In the genomic region with DNA sequence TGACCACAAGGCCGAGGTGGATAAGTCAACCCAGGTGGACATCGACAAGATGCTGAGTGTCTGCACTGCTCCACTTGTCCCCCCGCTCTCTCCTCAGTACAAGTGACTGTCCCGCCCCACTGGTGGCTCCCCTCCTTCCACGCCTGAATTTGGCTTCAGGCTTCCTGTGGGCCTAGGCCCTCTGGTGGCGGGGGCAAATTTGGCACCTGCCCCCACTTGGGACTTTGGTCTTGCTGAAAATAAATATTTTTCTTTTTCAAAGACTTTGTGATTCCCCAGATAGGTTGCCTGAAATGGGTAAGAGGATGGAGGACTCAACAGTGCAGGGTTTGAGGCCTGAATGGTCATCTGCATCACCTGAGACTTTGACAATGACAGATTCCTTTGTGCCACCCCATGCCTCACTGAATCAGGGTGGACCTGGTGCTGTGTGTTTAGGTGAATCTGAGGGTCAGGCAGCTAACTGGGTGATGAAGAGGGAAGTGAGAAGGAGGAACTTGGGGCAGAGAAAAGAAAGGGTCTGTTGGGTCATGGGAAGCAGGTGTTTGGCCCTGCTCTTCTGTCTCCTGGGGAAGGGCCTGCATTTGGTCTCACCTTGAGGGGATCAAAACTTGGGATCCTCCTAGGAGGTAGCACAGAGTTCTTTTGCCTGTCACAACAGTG, we compare ENCODE assay signal across 8 cellular contexts. TPM values are rescaled to one million over a fixed set of nuclear protein-coding genes. Genes with fewer than 3 reads are reported as not detected.
DNase-seq lines count a peak whose midpoint lies in the region; ATAC-seq, FAIRE-seq and TF ChIP-seq lines count a peak whose summit lies in the region.

No MANE protein-coding gene starts in this region.

- H3K4me3 Mint-ChIP-seq in CD8-positive, alpha-beta memory T cell, result peak overlapping the region in 5 of 7 donors; percentile 9 to 64 (median 29)
- no peak overlapping the region for H3K4me3 Mint-ChIP-seq in HFFc6
- H3K4me3 Mint-ChIP-seq in natural killer cell treated with Interleukin-12 subunit alpha and Interleukin-12 subunit beta and Interleukin-15 and Interleukin-18, amount 100 ng/mL, for 72 hours, result no peak overlapping the region
- no peak overlapping the region for H3K4me3 Mint-ChIP-seq in activated T-helper 17 cell treated with anti-CD3 and anti-CD28 coated beads, Interleukin-2, amount 50 U/mL, for 72 hours

- no peaks in the 10 kb centered on the region for H3K36me3 ChIP-seq in CD8-positive, alpha-beta memory T cell (ENCODE audit: insufficient read depth, low read length)
- no peaks in the 10 kb centered on the region for H3K36me3 ChIP-seq in GM12878 (ENCODE audit: control insufficient read depth in 2 of 2, insufficient read depth in 2 of 2, low read length in 1 of 2)

- peak overlapping the region in 5 of 8 donors; percentile 22 to 88 (median 45) for H3K27ac Mint-ChIP-seq in CD8-positive, alpha-beta memory T cell
- H3K27ac Mint-ChIP-seq in HFFc6, result no peak overlapping the region
- no peak overlapping the region for H3K27ac Mint-ChIP-seq in natural killer cell treated with Interleukin-12 subunit alpha and Interleukin-12 subunit beta and Interleukin-15 and Interleukin-18, amount 100 ng/mL, for 72 hours
- H3K27ac Mint-ChIP-seq in activated T-helper 17 cell treated with anti-CD3 and anti-CD28 coated beads, Interleukin-2, amount 50 U/mL, for 72 hours, result no peak overlapping the region

- no peak for ATAC-seq in GM12878
- ATAC-seq in natural killer cell treated with Interleukin-12 subunit alpha and Interleukin-12 subunit beta and Interleukin-15 and Interleukin-18, amount 100 ng/mL, for 72 hours, result no peak
- no peak for ATAC-seq in left colon
- no peak for ATAC-seq in GM18867 (IDR thresholded peaks at IDR 0.05; ENCODE audit: unreplicated experiment)
- no peak for ATAC-seq in activated T-helper 17 cell treated with anti-CD3 and anti-CD28 coated beads, Interleukin-2, amount 50 U/mL, for 72 hours (replicated peaks)

- 0 out of 2 replicates have a peak, but pooled peaks have one; percentile 10 for TF ChIP-seq RAD21 in GM12878 (IDR thresholded peaks at IDR 0.05; ENCODE audit: insufficient read depth, low read depth, low read length)

- H3K4me1 ChIP-seq in CD8-positive, alpha-beta memory T cell (ENCODE audit: insufficient read depth, low read length), result peaks cover 17% of the 10 kb centered on the region
- peaks cover 36% of the 10 kb centered on the region for H3K4me1 ChIP-seq in GM12878 (ENCODE audit: control insufficient read depth, insufficient read depth, low read length)

- intact Hi-C loops in GM12878 (cut with micrococcal nuclease; ENCODE audit: unreplicated experiment), result loop anchor here (1.0 to 5.0 kb wide), 3 partner anchors 121 to 176 kb away; no protein-coding TSS in a partner anchor
- intact Hi-C loops in left colon (cut with DNase I, micrococcal nuclease), result loop anchor here in 1 of 2 donors (5.0 kb wide), 1 partner anchor 146 kb away; no protein-coding TSS in a partner anchor

- CTCF ChIA-PET in CD8-positive, alpha-beta memory T cell (lab: Charles Lee), result interaction anchor here (1.2 to 7.7 kb wide), 10 partner anchors 9 to 155 kb away, joined by 3 to 95 read pairs (median 4); a partner anchor contains a TSS
- CTCF ChIA-PET in GM12878 (lab: Yijun Ruan, JAX), result interaction anchor here (0.6 to 11.9 kb wide), 27 partner anchors 8 to 372 kb away, joined by 3 to 196 read pairs (median 5); a partner anchor contains a TSS

- H3K9me3 Mint-ChIP-seq in CD8-positive, alpha-beta memory T cell, result no peaks in the 10 kb centered on the region
- no peaks in the 10 kb centered on the region for H3K9me3 Mint-ChIP-seq in HFFc6
- H3K9me3 Mint-ChIP-seq in natural killer cell treated with Interleukin-12 subunit alpha and Interleukin-12 subunit beta and Interleukin-15 and Interleukin-18, amount 100 ng/mL, for 72 hours, result no peaks in the 10 kb centered on the region
- no peaks in the 10 kb centered on the region for H3K9me3 Mint-ChIP-seq in activated T-helper 17 cell treated with anti-CD3 and anti-CD28 coated beads, Interleukin-2, amount 50 U/mL, for 72 hours

- H4K20me1 ChIP-seq in GM12878 (ENCODE audit: control insufficient read depth, insufficient read depth), result no peaks in the 10 kb centered on the region

- H3K27ac ChIP-seq in CD8-positive, alpha-beta memory T cell (ENCODE audit: low read depth, low read length), result no peak overlapping the region
- no peak overlapping the region for H3K27ac ChIP-seq in GM12878 (ENCODE audit: control insufficient read depth, insufficient read depth)

- SMC1A ChIA-PET in GM12878 (lab: Charles Lee; ENCODE audit: uncharacterized antibody, unreplicated experiment), result interaction anchor here (1.2 to 3.2 kb wide), 9 partner anchors 17 to 187 kb away, joined by 3 to 20 read pairs (median 5); a partner anchor contains a TSS

- WGBS in GM12878 (ENCODE audit: insufficient coverage, insufficient replicate concordance, low lambda C conversion rate, missing lambda C conversion rate), result 61% methylated on average over 6 of the region's 6 CpGs

- peaks cover 0 to 2% (median 0%) of the 10 kb centered on the region in 3 donors for H3K36me3 Mint-ChIP-seq in CD8-positive, alpha-beta memory T cell
- no peaks in the 10 kb centered on the region for H3K36me3 Mint-ChIP-seq in HFFc6 (ENCODE audit: low read depth)
- H3K36me3 Mint-ChIP-seq in natural killer cell treated with Interleukin-12 subunit alpha and Interleukin-12 subunit beta and Interleukin-15 and Interleukin-18, amount 100 ng/mL, for 72 hours, result no peaks in the 10 kb centered on the region
- no peaks in the 10 kb centered on the region for H3K36me3 Mint-ChIP-seq in activated T-helper 17 cell treated with anti-CD3 and anti-CD28 coated beads, Interleukin-2, amount 50 U/mL, for 72 hours (ENCODE audit: low read depth)

- peak in 1 of 5 donors; percentile 17 for DNase-seq in CD8-positive, alpha-beta memory T cell
- DNase-seq in HFFc6, result no peak
- no peak for DNase-seq in GM12878 (ENCODE audit: low read depth, low spot score)
- DNase-seq in natural killer cell treated with Interleukin-12 subunit alpha and Interleukin-12 subunit beta and Interleukin-15 and Interleukin-18, amount 100 ng/mL, for 72 hours (ENCODE audit: low spot score), result peak; percentile 51
- DNase-seq in left colon, result no peak
- no peak for DNase-seq in NCI-H2107 treated with DMSO at 0.1 percent for 48 hours (lab: John Stamatoyannopoulos, UW; ENCODE audit: unreplicated experiment)

- no peak for TF ChIP-seq EP300 in GM12878 (IDR thresholded peaks at IDR 0.05; ENCODE audit: borderline replicate concordance in 1 of 2, control insufficient read depth in 1 of 2, low read depth in 2 of 2, low read length in 2 of 2)

- POLR2A ChIA-PET in CD8-positive, alpha-beta memory T cell (lab: Charles Lee), result interaction anchor here (2.8 kb wide), 1 partner anchor 106 kb away, joined by 9 read pairs; a partner anchor contains a TSS
- POLR2A ChIA-PET in GM12878 (lab: Charles Lee), result interaction anchor here (0.5 to 2.1 kb wide), 7 partner anchors 9 to 175 kb away, joined by 3 to 6 read pairs (median 3); a partner anchor contains a TSS

- RAD21 ChIA-PET in GM12878 (lab: Charles Lee; ENCODE audit: unreplicated experiment), result interaction anchor here (0.7 to 3.1 kb wide), 7 partner anchors 24 to 267 kb away, joined by 3 to 27 read pairs (median 3); a partner anchor contains a TSS

- H3K9me3 ChIP-seq in CD8-positive, alpha-beta memory T cell (ENCODE audit: low read length), result no peaks in the 10 kb centered on the region
- H3K9me3 ChIP-seq in GM12878 (replicated peaks; ENCODE audit: control insufficient read depth, insufficient read depth, low read length), result no peaks in the 10 kb centered on the region

- FAIRE-seq in GM12878 (lab: Jason Lieb, UNC), result peak; percentile 23

- H3K27me3 Mint-ChIP-seq in CD8-positive, alpha-beta memory T cell, result no peaks in the 10 kb centered on the region
- peaks cover 7% of the 10 kb centered on the region; the same call in 1 of the 2 replicates for H3K27me3 Mint-ChIP-seq in HFFc6 (ENCODE audit: insufficient read depth)
- no peaks in the 10 kb centered on the region for H3K27me3 Mint-ChIP-seq in natural killer cell treated with Interleukin-12 subunit alpha and Interleukin-12 subunit beta and Interleukin-15 and Interleukin-18, amount 100 ng/mL, for 72 hours
- no peaks in the 10 kb centered on the region for H3K27me3 Mint-ChIP-seq in activated T-helper 17 cell treated with anti-CD3 and anti-CD28 coated beads, Interleukin-2, amount 50 U/mL, for 72 hours

- no peaks in the 10 kb centered on the region for H3K79me2 ChIP-seq in GM12878 (ENCODE audit: control insufficient read depth, insufficient read depth, low read length)

- no peak overlapping the region for H3K4me3 ChIP-seq in CD8-positive, alpha-beta memory T cell (ENCODE audit: low read length)
- H3K4me3 ChIP-seq in GM12878, result no peak overlapping the region

- no peak overlapping the region for H3K4me2 ChIP-seq in GM12878 (ENCODE audit: control insufficient read depth, insufficient read depth)

- H3K9ac ChIP-seq in GM12878 (ENCODE audit: control insufficient read depth, insufficient read depth, low read length), result no peak overlapping the region

- H3K27me3 ChIP-seq in CD8-positive, alpha-beta memory T cell (ENCODE audit: insufficient read depth, low read length, poor library complexity, severe bottlenecking), result no peaks in the 10 kb centered on the region
- no peaks in the 10 kb centered on the region for H3K27me3 ChIP-seq in GM12878 (replicated peaks in 1 of 2; ENCODE audit: control insufficient read depth in 2 of 2, insufficient read depth in 2 of 2, low read length in 1 of 2)

- H3K4me1 Mint-ChIP-seq in CD8-positive, alpha-beta memory T cell, result peaks cover 7 to 27% (median 12%) of the 10 kb centered on the region in 3 donors
- H3K4me1 Mint-ChIP-seq in HFFc6 (ENCODE audit: low read depth), result peaks cover 21% of the 10 kb centered on the region
- peaks cover 6 to 17% of the 10 kb centered on the region in 2 donors for H3K4me1 Mint-ChIP-seq in natural killer cell treated with Interleukin-12 subunit alpha and Interleukin-12 subunit beta and Interleukin-15 and Interleukin-18, amount 100 ng/mL, for 72 hours (ENCODE audit: low read depth in 2 of 2)
- peaks cover 14% of the 10 kb centered on the region for H3K4me1 Mint-ChIP-seq in activated T-helper 17 cell treated with anti-CD3 and anti-CD28 coated beads, Interleukin-2, amount 50 U/mL, for 72 hours

- in situ Hi-C loops in GM12878 (cut with MboI), result no loop called here

- BruUV-seq in GM12878 (replicated peaks; lab: Mats Ljungman, UMichigan), result no TSS peak

- no peak overlapping the region for H2AFZ ChIP-seq in GM12878 (ENCODE audit: control insufficient read depth, low read depth, low read length)

- TF ChIP-seq CTCF in HFFc6 (IDR thresholded peaks at IDR 0.05), result peak; percentile 9; the same call in 1 of the 2 replicates
- peak; percentile 35 to 47 (median 38); a peak in 5 of 6 replicates for TF ChIP-seq CTCF in GM12878 (IDR thresholded peaks at IDR 0.05 in 2 of 3, conservative IDR thresholded peaks at IDR 0.05 in 1 of 3; ENCODE audit: control insufficient read depth in 2 of 3, extremely low read depth in 1 of 3, insufficient read depth in 1 of 3, low read depth in 3 of 3, low read length in 3 of 3)

- no peak for TF ChIP-seq POLR2A in GM12878 (IDR thresholded peaks at IDR 0.05; ENCODE audit: low read depth, low read length)

RNA-seq across cellular contexts. Expression of a gene that starts 2.0 kb away (rescaled TPM):
- 1 to 10 TPM in 1 of 2 experiments, under 1 TPM in 1; 0.79 to 1.9 TPM for total RNA-seq in CD8-positive, alpha-beta memory T cell
- 2.7 TPM for polyA plus RNA-seq in CD8-positive, alpha-beta memory T cell
- total RNA-seq in HFFc6 (2021; fragmentation: NEBNext Ultra II Directional; extraction: Animal tissue kit (Norgen Biotek cat#: 25700)), result 1 to 10 TPM; 1.0 to 1.9 (median 1.6) TPM
- total RNA-seq in GM12878 (2013; cell fraction: nucleolus; rRNA removed), result 2.9 and 3.3 TPM in 2 replicates
- total RNA-seq in GM12878 (2014; rRNA removed) (1.7 and 3.3 TPM in 2 replicates), GM12878 (2014; rRNA removed; fragmentation: Illumina TruSeq; extraction: Trizol) (0.55 and 0.89 TPM in 2 replicates), GM12878 (2021) (2.7 and 3.0 TPM in 2 replicates), left colon (1 to 10 TPM in 1 of 2 donors, under 1 TPM in 1; 0.92 to 1.5 TPM)
- polyA plus RNA-seq in GM12878 (2011; ENCODE audit: low read depth), result 0.49 TPM
- polyA plus RNA-seq in GM12878 (2011; rRNA removed) (0.53 and 1.2 TPM in 2 replicates), GM12878 (2014; fragmentation: Illumina TruSeq; extraction: Trizol) (0.51 TPM in 1 of 2 replicates, not detected in the other), GM12878 (2014; fragmentation: Nextera tagmentation; extraction: Ambion mirVana) (under 1 TPM; 0.11 to 0.18 TPM), GM12878 (2014; rRNA removed) (2.3 and 2.4 TPM in 2 replicates), GM12878 (2016; fragmentation: Nextera tagmentation; extraction: Ambion mirVana) (1 to 10 TPM; 2.0 to 3.2 TPM)
- polyA plus RNA-seq in GM12878 (2011; cell fraction: cytosol; rRNA removed), result 1.5 and 2.6 TPM in 2 replicates
- 6.1 and 6.6 TPM in 2 replicates for polyA plus RNA-seq in GM12878 (2011; cell fraction: nucleus; rRNA removed)
- 2.5 and 2.8 TPM in 2 replicates for polyA plus RNA-seq in GM12878 (2012)
- 0.88 TPM in 1 of 2 replicates, not detected in the other for polyA minus RNA-seq in GM12878 (2011; rRNA and poly(A)+ RNA removed)
- polyA minus RNA-seq in GM12878 (2011; cell fraction: cytosol; rRNA and poly(A)+ RNA removed), result not detected in 2 replicates
- 0.85 and 1.1 TPM in 2 replicates for polyA minus RNA-seq in GM12878 (2011; cell fraction: nucleus; rRNA and poly(A)+ RNA removed)
- total RNA-seq in natural killer cell treated with Interleukin-12 subunit alpha and Interleukin-12 subunit beta and Interleukin-15 and Interleukin-18, amount 100 ng/mL, for 72 hours, result 1 to 10 TPM; 1.6 to 1.9 TPM
- 1 to 10 TPM; 1.5 to 1.8 TPM for total RNA-seq in activated T-helper 17 cell treated with anti-CD3 and anti-CD28 coated beads, Interleukin-2, amount 50 U/mL, for 72 hours

RNA-seq across cellular contexts. Expression of a gene that starts 2.1 kb away (rescaled TPM):
- total RNA-seq in CD8-positive, alpha-beta memory T cell, result 10 to 100 TPM; 15.1 to 15.6 TPM
- polyA plus RNA-seq in CD8-positive, alpha-beta memory T cell, result 1.7 TPM
- total RNA-seq in HFFc6 (2021; fragmentation: NEBNext Ultra II Directional; extraction: Animal tissue kit (Norgen Biotek cat#: 25700)), result 10 to 100 TPM in 1 of 6 experiments, 1 to 10 TPM in 5; 7.4 to 10.8 (median 8.9) TPM
- 6.3 and 8.3 TPM in 2 replicates for total RNA-seq in GM12878 (2013; cell fraction: nucleolus; rRNA removed)
- total RNA-seq in GM12878 (2014; rRNA removed) (7.7 and 9.1 TPM in 2 replicates), GM12878 (2014; rRNA removed; fragmentation: Illumina TruSeq; extraction: Trizol) (2.5 TPM in 2 replicates), GM12878 (2021) (7.2 and 8.1 TPM in 2 replicates), left colon (1 to 10 TPM; 7.4 to 9.0 TPM)
- polyA plus RNA-seq in GM12878 (2011; ENCODE audit: low read depth), result 0.60 TPM
- polyA plus RNA-seq in GM12878 (2011; rRNA removed) (2.8 and 5.2 TPM in 2 replicates), GM12878 (2014; fragmentation: Illumina TruSeq; extraction: Trizol) (0.30 and 0.97 TPM in 2 replicates), GM12878 (2014; fragmentation: Nextera tagmentation; extraction: Ambion mirVana) (1 to 10 TPM in 1 of 2 experiments, under 1 TPM in 1; 0.19 to 1.1 TPM), GM12878 (2014; rRNA removed) (6.8 and 11.4 TPM in 2 replicates), GM12878 (2016; fragmentation: Nextera tagmentation; extraction: Ambion mirVana) (1 to 10 TPM; 2.1 to 3.1 TPM)
- polyA plus RNA-seq in GM12878 (2011; cell fraction: cytosol; rRNA removed), result 5.4 and 9.3 TPM in 2 replicates
- polyA plus RNA-seq in GM12878 (2011; cell fraction: nucleus; rRNA removed), result 27.3 and 32.8 TPM in 2 replicates
- polyA plus RNA-seq in GM12878 (2012), result 5.5 and 6.9 TPM in 2 replicates
- polyA minus RNA-seq in GM12878 (2011; rRNA and poly(A)+ RNA removed), result 3.1 and 3.5 TPM in 2 replicates
- polyA minus RNA-seq in GM12878 (2011; cell fraction: cytosol; rRNA and poly(A)+ RNA removed), result 2.0 and 3.7 TPM in 2 replicates
- polyA minus RNA-seq in GM12878 (2011; cell fraction: nucleus; rRNA and poly(A)+ RNA removed), result 1.8 and 4.6 TPM in 2 replicates
- 10 to 100 TPM in 1 of 2 donors, 1 to 10 TPM in 1; 8.1 to 12.2 TPM for total RNA-seq in natural killer cell treated with Interleukin-12 subunit alpha and Interleukin-12 subunit beta and Interleukin-15 and Interleukin-18, amount 100 ng/mL, for 72 hours
- total RNA-seq in activated T-helper 17 cell treated with anti-CD3 and anti-CD28 coated beads, Interleukin-2, amount 50 U/mL, for 72 hours, result 1 to 10 TPM; 9.1 to 9.4 TPM

RNA-seq across cellular contexts. Expression of a gene that starts 7.9 kb away (rescaled TPM):
- 10 to 100 TPM; 16.7 to 18.3 TPM for total RNA-seq in CD8-positive, alpha-beta memory T cell
- polyA plus RNA-seq in CD8-positive, alpha-beta memory T cell, result 14.7 TPM
- 1 to 10 TPM in 1 of 6 experiments, under 1 TPM in 5; 0.55 to 1.1 (median 0.86) TPM for total RNA-seq in HFFc6 (2021; fragmentation: NEBNext Ultra II Directional; extraction: Animal tissue kit (Norgen Biotek cat#: 25700))
- total RNA-seq in GM12878 (2013; cell fraction: nucleolus; rRNA removed), result not detected in 2 replicates
- total RNA-seq in GM12878 (2014; rRNA removed) (8.0 and 9.1 TPM in 2 replicates), GM12878 (2014; rRNA removed; fragmentation: Illumina TruSeq; extraction: Trizol) (3.0 and 3.4 TPM in 2 replicates), GM12878 (2021) (6.2 and 7.5 TPM in 2 replicates), left colon (1 to 10 TPM; 4.1 to 4.4 TPM)
- 0.98 TPM for polyA plus RNA-seq in GM12878 (2011; ENCODE audit: low read depth)
- polyA plus RNA-seq in GM12878 (2011; rRNA removed) (0.92 and 1.9 TPM in 2 replicates), GM12878 (2014; fragmentation: Illumina TruSeq; extraction: Trizol) (0.27 and 1.7 TPM in 2 replicates), GM12878 (2014; fragmentation: Nextera tagmentation; extraction: Ambion mirVana) (under 1 TPM; 0.42 to 0.62 TPM), GM12878 (2014; rRNA removed) (7.1 and 9.8 TPM in 2 replicates), GM12878 (2016; fragmentation: Nextera tagmentation; extraction: Ambion mirVana) (10 to 100 TPM in 1 of 2 experiments, 1 to 10 TPM in 1; 5.7 to 10.1 TPM)
- polyA plus RNA-seq in GM12878 (2011; cell fraction: cytosol; rRNA removed), result 3.5 and 6.3 TPM in 2 replicates
- 3.4 and 3.7 TPM in 2 replicates for polyA plus RNA-seq in GM12878 (2011; cell fraction: nucleus; rRNA removed)
- polyA plus RNA-seq in GM12878 (2012), result 3.4 and 3.7 TPM in 2 replicates
- polyA minus RNA-seq in GM12878 (2011; rRNA and poly(A)+ RNA removed), result 0.95 and 1.4 TPM in 2 replicates
- polyA minus RNA-seq in GM12878 (2011; cell fraction: cytosol; rRNA and poly(A)+ RNA removed), result 1.5 and 1.9 TPM in 2 replicates
- polyA minus RNA-seq in GM12878 (2011; cell fraction: nucleus; rRNA and poly(A)+ RNA removed), result 1.5 and 2.2 TPM in 2 replicates
- 1 to 10 TPM; 6.3 to 8.0 TPM for total RNA-seq in natural killer cell treated with Interleukin-12 subunit alpha and Interleukin-12 subunit beta and Interleukin-15 and Interleukin-18, amount 100 ng/mL, for 72 hours
- 10 to 100 TPM; 10.7 to 16.5 TPM for total RNA-seq in activated T-helper 17 cell treated with anti-CD3 and anti-CD28 coated beads, Interleukin-2, amount 50 U/mL, for 72 hours

RNA-seq across cellular contexts. Expression of a gene that starts 8.6 kb away (rescaled TPM):
- total RNA-seq in CD8-positive, alpha-beta memory T cell, result 10 to 100 TPM; 79.1 to 81.7 TPM
- polyA plus RNA-seq in CD8-positive, alpha-beta memory T cell, result 55.6 TPM
- 10 to 100 TPM; 18.0 to 25.8 (median 23.9) TPM for total RNA-seq in HFFc6 (2021; fragmentation: NEBNext Ultra II Directional; extraction: Animal tissue kit (Norgen Biotek cat#: 25700))
- 20.1 and 22.8 TPM in 2 replicates for total RNA-seq in GM12878 (2013; cell fraction: nucleolus; rRNA removed)
- total RNA-seq in GM12878 (2014; rRNA removed) (26.3 and 36.1 TPM in 2 replicates), GM12878 (2014; rRNA removed; fragmentation: Illumina TruSeq; extraction: Trizol) (9.8 and 10.0 TPM in 2 replicates), GM12878 (2021) (32.4 and 32.9 TPM in 2 replicates), left colon (1 to 10 TPM; 8.8 to 9.7 TPM)
- polyA plus RNA-seq in GM12878 (2011; ENCODE audit: low read depth), result 11.7 TPM
- polyA plus RNA-seq in GM12878 (2011; rRNA removed) (5.6 and 15.6 TPM in 2 replicates), GM12878 (2014; fragmentation: Illumina TruSeq; extraction: Trizol) (2.8 and 11.3 TPM in 2 replicates), GM12878 (2014; fragmentation: Nextera tagmentation; extraction: Ambion mirVana) (1 to 10 TPM; 2.9 to 9.7 TPM), GM12878 (2014; rRNA removed) (32.2 and 35.6 TPM in 2 replicates), GM12878 (2016; fragmentation: Nextera tagmentation; extraction: Ambion mirVana) (10 to 100 TPM; 45.0 to 46.7 TPM)
- 18.1 and 22.2 TPM in 2 replicates for polyA plus RNA-seq in GM12878 (2011; cell fraction: cytosol; rRNA removed)
- 67.6 and 72.5 TPM in 2 replicates for polyA plus RNA-seq in GM12878 (2011; cell fraction: nucleus; rRNA removed)
- polyA plus RNA-seq in GM12878 (2012), result 26.0 and 29.8 TPM in 2 replicates
- polyA minus RNA-seq in GM12878 (2011; rRNA and poly(A)+ RNA removed), result 7.0 and 15.8 TPM in 2 replicates
- polyA minus RNA-seq in GM12878 (2011; cell fraction: cytosol; rRNA and poly(A)+ RNA removed), result 12.3 and 13.3 TPM in 2 replicates
- polyA minus RNA-seq in GM12878 (2011; cell fraction: nucleus; rRNA and poly(A)+ RNA removed), result 25.6 and 44.0 TPM in 2 replicates
- total RNA-seq in natural killer cell treated with Interleukin-12 subunit alpha and Interleukin-12 subunit beta and Interleukin-15 and Interleukin-18, amount 100 ng/mL, for 72 hours, result 10 to 100 TPM; 54.9 to 91.3 TPM
- 10 to 100 TPM; 37.5 to 63.4 TPM for total RNA-seq in activated T-helper 17 cell treated with anti-CD3 and anti-CD28 coated beads, Interleukin-2, amount 50 U/mL, for 72 hours

RNA-seq across cellular contexts. Expression of a gene that starts 23.7 kb away (rescaled TPM):
- 100 to 1,000 TPM; 124 to 139 TPM for total RNA-seq in CD8-positive, alpha-beta memory T cell
- 24.5 TPM for polyA plus RNA-seq in CD8-positive, alpha-beta memory T cell
- total RNA-seq in HFFc6 (2021; fragmentation: NEBNext Ultra II Directional; extraction: Animal tissue kit (Norgen Biotek cat#: 25700)), result 1 to 10 TPM; 1.6 to 2.7 (median 1.8) TPM
- total RNA-seq in GM12878 (2013; cell fraction: nucleolus; rRNA removed), result 66.7 and 80.3 TPM in 2 replicates
- total RNA-seq in GM12878 (2014; rRNA removed) (18.9 and 24.1 TPM in 2 replicates), GM12878 (2014; rRNA removed; fragmentation: Illumina TruSeq; extraction: Trizol) (13.7 and 14.0 TPM in 2 replicates), GM12878 (2021) (87.6 and 104 TPM in 2 replicates), left colon (1 to 10 TPM; 2.1 to 3.7 TPM)
- 15.7 TPM for polyA plus RNA-seq in GM12878 (2011; ENCODE audit: low read depth)
- polyA plus RNA-seq in GM12878 (2011; rRNA removed) (4.4 and 8.6 TPM in 2 replicates), GM12878 (2014; fragmentation: Illumina TruSeq; extraction: Trizol) (1.6 and 13.0 TPM in 2 replicates), GM12878 (2014; fragmentation: Nextera tagmentation; extraction: Ambion mirVana) (1 to 10 TPM in 1 of 2 experiments, under 1 TPM in 1; 0.82 to 1.9 TPM), GM12878 (2014; rRNA removed) (56.5 and 72.9 TPM in 2 replicates), GM12878 (2016; fragmentation: Nextera tagmentation; extraction: Ambion mirVana) (1 to 10 TPM; 7.4 to 7.7 TPM)
- 12.9 and 13.8 TPM in 2 replicates for polyA plus RNA-seq in GM12878 (2011; cell fraction: cytosol; rRNA removed)
- 159 and 214 TPM in 2 replicates for polyA plus RNA-seq in GM12878 (2011; cell fraction: nucleus; rRNA removed)
- polyA plus RNA-seq in GM12878 (2012), result 54.3 and 58.8 TPM in 2 replicates
- 11.3 and 15.7 TPM in 2 replicates for polyA minus RNA-seq in GM12878 (2011; rRNA and poly(A)+ RNA removed)
- 11.3 and 13.4 TPM in 2 replicates for polyA minus RNA-seq in GM12878 (2011; cell fraction: cytosol; rRNA and poly(A)+ RNA removed)
- polyA minus RNA-seq in GM12878 (2011; cell fraction: nucleus; rRNA and poly(A)+ RNA removed), result 42.1 and 57.6 TPM in 2 replicates
- 10 to 100 TPM; 33.8 to 89.7 TPM for total RNA-seq in natural killer cell treated with Interleukin-12 subunit alpha and Interleukin-12 subunit beta and Interleukin-15 and Interleukin-18, amount 100 ng/mL, for 72 hours
- total RNA-seq in activated T-helper 17 cell treated with anti-CD3 and anti-CD28 coated beads, Interleukin-2, amount 50 U/mL, for 72 hours, result 100 to 1,000 TPM; 134 to 169 TPM

Comparison
In these comparisons a context has a peak if more than half of its experiments do, and no peak if none do; other contexts are left out.
1. H3K27ac Mint-ChIP-seq: peak in CD8-positive, alpha-beta memory T cell (5 of 8); none in HFFc6 (single experiment), natural killer cell treated with Interleukin-12 subunit alpha and Interleukin-12 subunit beta and Interleukin-15 and Interleukin-18, amount 100 ng/mL, for 72 hours (0 of 2) and activated T-helper 17 cell treated with anti-CD3 and anti-CD28 coated beads, Interleukin-2, amount 50 U/mL, for 72 hours (single experiment).
2. H3K4me3 Mint-ChIP-seq: peak in CD8-positive, alpha-beta memory T cell (5 of 7); none in HFFc6 (single experiment), natural killer cell treated with Interleukin-12 subunit alpha and Interleukin-12 subunit beta and Interleukin-15 and Interleukin-18, amount 100 ng/mL, for 72 hours (single experiment) and activated T-helper 17 cell treated with anti-CD3 and anti-CD28 coated beads, Interleukin-2, amount 50 U/mL, for 72 hours (single experiment).